Comparison of ENCODE assay signal across 1 cellular context in the genomic region with DNA sequence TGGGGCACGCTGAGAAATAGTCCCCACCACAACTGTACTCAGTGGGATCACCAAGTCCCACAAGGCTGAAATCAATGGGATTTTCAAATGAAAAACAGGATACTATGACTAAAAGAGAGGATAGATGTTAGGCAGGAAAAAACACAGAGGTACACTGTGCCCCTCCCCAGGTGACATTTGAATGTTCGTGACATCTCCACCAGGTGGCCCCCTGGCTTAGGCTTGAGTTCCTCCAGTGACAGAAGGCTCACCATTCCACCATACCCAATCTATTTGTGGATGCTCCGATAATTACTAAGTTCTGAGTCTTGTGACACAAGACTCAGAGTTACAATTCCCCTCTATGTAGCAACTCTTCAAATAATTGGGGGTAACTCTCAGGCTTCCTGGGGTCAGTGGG.
TF ChIP-seq lines count a peak whose summit lies in the region.

No MANE protein-coding gene starts in this region.

TF ChIP-seq in GM23338, 12 proteins besides CTCF, POLR2A, EP300 and RAD21 (continued from another document):
- TF ChIP-seq REST (IDR thresholded peaks at IDR 0.05; ENCODE audit: unreplicated experiment) (no peak), EZH2 (IDR thresholded peaks at IDR 0.05; ENCODE audit: low read depth, unreplicated experiment) (no peak), ZNF331 (CRISPR knock-in tag; IDR thresholded peaks at IDR 0.05; ENCODE audit: low read depth) (no peak), CREB1 (CRISPR knock-in tag; IDR thresholded peaks at IDR 0.05; ENCODE audit: low read depth) (no peak), JUNB (IDR thresholded peaks at IDR 0.05; ENCODE audit: unreplicated experiment) (no peak), EZH2phosphoT487 (IDR thresholded peaks at IDR 0.05; ENCODE audit: unreplicated experiment) (no peak), STAT1 (IDR thresholded peaks at IDR 0.05; ENCODE audit: unreplicated experiment) (no peak), POLR2AphosphoS5 (IDR thresholded peaks at IDR 0.05; ENCODE audit: low read depth) (no peak)
- TF ChIP-seq, protein P1, sequence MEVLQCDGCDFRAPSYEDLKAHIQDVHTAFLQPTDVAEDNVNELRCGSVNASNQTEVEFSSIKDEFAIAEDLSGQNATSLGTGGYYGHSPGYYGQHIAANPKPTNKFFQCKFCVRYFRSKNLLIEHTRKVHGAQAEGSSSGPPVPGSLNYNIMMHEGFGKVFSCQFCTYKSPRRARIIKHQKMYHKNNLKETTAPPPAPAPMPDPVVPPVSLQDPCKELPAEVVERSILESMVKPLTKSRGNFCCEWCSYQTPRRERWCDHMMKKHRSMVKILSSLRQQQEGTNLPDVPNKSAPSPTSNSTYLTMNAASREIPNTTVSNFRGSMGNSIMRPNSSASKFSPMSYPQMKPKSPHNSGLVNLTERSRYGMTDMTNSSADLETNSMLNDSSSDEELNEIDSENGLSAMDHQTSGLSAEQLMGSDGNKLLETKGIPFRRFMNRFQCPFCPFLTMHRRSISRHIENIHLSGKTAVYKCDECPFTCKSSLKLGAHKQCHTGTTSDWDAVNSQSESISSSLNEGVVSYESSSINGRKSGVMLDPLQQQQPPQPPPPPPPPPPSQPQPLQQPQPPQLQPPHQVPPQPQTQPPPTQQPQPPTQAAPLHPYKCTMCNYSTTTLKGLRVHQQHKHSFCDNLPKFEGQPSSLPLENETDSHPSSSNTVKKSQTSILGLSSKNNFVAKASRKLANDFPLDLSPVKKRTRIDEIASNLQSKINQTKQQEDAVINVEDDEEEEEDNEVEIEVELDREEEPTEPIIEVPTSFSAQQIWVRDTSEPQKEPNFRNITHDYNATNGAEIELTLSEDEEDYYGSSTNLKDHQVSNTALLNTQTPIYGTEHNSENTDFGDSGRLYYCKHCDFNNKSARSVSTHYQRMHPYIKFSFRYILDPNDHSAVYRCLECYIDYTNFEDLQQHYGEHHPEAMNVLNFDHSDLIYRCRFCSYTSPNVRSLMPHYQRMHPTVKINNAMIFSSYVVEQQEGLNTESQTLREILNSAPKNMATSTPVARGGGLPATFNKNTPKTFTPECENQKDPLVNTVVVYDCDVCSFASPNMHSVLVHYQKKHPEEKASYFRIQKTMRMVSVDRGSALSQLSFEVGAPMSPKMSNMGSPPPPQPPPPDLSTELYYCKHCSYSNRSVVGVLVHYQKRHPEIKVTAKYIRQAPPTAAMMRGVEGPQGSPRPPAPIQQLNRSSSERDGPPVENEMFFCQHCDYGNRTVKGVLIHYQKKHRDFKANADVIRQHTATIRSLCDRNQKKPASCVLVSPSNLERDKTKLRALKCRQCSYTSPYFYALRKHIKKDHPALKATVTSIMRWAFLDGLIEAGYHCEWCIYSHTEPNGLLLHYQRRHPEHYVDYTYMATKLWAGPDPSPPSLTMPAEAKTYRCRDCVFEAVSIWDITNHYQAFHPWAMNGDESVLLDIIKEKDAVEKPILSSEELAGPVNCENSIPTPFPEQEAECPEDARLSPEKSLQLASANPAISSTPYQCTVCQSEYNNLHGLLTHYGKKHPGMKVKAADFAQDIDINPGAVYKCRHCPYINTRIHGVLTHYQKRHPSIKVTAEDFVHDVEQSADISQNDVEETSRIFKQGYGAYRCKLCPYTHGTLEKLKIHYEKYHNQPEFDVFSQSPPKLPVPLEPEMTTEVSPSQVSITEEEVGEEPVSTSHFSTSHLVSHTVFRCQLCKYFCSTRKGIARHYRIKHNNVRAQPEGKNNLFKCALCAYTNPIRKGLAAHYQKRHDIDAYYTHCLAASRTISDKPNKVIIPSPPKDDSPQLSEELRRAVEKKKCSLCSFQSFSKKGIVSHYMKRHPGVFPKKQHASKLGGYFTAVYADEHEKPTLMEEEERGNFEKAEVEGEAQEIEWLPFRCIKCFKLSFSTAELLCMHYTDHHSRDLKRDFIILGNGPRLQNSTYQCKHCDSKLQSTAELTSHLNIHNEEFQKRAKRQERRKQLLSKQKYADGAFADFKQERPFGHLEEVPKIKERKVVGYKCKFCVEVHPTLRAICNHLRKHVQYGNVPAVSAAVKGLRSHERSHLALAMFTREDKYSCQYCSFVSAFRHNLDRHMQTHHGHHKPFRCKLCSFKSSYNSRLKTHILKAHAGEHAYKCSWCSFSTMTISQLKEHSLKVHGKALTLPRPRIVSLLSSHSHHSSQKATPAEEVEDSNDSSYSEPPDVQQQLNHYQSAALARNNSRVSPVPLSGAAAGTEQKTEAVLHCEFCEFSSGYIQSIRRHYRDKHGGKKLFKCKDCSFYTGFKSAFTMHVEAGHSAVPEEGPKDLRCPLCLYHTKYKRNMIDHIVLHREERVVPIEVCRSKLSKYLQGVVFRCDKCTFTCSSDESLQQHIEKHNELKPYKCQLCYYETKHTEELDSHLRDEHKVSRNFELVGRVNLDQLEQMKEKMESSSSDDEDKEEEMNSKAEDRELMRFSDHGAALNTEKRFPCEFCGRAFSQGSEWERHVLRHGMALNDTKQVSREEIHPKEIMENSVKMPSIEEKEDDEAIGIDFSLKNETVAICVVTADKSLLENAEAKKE (CRISPR knock-in tag; IDR thresholded peaks at IDR 0.05) = no peak
